Comparison of ENCODE assay signal across 8 cellular contexts in genomic region chr19:47348819-47349795, GRCh38. TPM values are rescaled to one million over a fixed set of nuclear protein-coding genes. Genes with fewer than 3 reads are reported as not detected.
DNase-seq lines count a peak whose midpoint lies in the region; ATAC-seq and TF ChIP-seq lines count a peak whose summit lies in the region.

A gene with protein sequence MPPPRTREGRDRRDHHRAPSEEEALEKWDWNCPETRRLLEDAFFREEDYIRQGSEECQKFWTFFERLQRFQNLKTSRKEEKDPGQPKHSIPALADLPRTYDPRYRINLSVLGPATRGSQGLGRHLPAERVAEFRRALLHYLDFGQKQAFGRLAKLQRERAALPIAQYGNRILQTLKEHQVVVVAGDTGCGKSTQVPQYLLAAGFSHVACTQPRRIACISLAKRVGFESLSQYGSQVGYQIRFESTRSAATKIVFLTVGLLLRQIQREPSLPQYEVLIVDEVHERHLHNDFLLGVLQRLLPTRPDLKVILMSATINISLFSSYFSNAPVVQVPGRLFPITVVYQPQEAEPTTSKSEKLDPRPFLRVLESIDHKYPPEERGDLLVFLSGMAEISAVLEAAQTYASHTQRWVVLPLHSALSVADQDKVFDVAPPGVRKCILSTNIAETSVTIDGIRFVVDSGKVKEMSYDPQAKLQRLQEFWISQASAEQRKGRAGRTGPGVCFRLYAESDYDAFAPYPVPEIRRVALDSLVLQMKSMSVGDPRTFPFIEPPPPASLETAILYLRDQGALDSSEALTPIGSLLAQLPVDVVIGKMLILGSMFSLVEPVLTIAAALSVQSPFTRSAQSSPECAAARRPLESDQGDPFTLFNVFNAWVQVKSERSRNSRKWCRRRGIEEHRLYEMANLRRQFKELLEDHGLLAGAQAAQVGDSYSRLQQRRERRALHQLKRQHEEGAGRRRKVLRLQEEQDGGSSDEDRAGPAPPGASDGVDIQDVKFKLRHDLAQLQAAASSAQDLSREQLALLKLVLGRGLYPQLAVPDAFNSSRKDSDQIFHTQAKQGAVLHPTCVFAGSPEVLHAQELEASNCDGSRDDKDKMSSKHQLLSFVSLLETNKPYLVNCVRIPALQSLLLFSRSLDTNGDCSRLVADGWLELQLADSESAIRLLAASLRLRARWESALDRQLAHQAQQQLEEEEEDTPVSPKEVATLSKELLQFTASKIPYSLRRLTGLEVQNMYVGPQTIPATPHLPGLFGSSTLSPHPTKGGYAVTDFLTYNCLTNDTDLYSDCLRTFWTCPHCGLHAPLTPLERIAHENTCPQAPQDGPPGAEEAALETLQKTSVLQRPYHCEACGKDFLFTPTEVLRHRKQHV (plus strand): TSS chr19:47349315. CDS start chr19:47353031, 3,716 bp downstream.

- H3K27me3 Mint-ChIP-seq in HFFc6 (ENCODE audit: insufficient read depth) = peaks cover 10% of the 10 kb centered on the region
- H3K27me3 Mint-ChIP-seq in activated naive CD4-positive, alpha-beta T cell treated with anti-CD3 and anti-CD28 coated beads, Interleukin-2, amount 10 ng/mL, durations not matched to agents 7 days and 5 days = peaks cover 5% of the 10 kb centered on the region

- H3K36me3 ChIP-seq in SK-N-MC (ENCODE audit: insufficient read depth, low read length) = peaks cover 23% of the 10 kb centered on the region
- peaks cover 0 to 20% of the 10 kb centered on the region in 2 donors for H3K36me3 ChIP-seq in gastroesophageal sphincter
- peaks cover 16% of the 10 kb centered on the region for H3K36me3 ChIP-seq in suprapubic skin

- H3K36me3 Mint-ChIP-seq in HFFc6 (ENCODE audit: low read depth) = peaks cover 30% of the 10 kb centered on the region
- peaks cover 14% of the 10 kb centered on the region for H3K36me3 Mint-ChIP-seq in activated naive CD4-positive, alpha-beta T cell treated with anti-CD3 and anti-CD28 coated beads, Interleukin-2, amount 10 ng/mL, durations not matched to agents 7 days and 5 days

- H3K9me3 Mint-ChIP-seq in HFFc6 = no peaks in the 10 kb centered on the region
- no peaks in the 10 kb centered on the region for H3K9me3 Mint-ChIP-seq in activated naive CD4-positive, alpha-beta T cell treated with anti-CD3 and anti-CD28 coated beads, Interleukin-2, amount 10 ng/mL, durations not matched to agents 7 days and 5 days

- peak within 1 kb of the TSS; percentile 97 for H3K9ac ChIP-seq in SK-N-MC (ENCODE audit: insufficient read length)

- peak within 1 kb of the TSS; percentile 100 for H3K4me3 Mint-ChIP-seq in HFFc6
- H3K4me3 Mint-ChIP-seq in activated naive CD4-positive, alpha-beta T cell treated with anti-CD3 and anti-CD28 coated beads, Interleukin-2, amount 10 ng/mL, durations not matched to agents 7 days and 5 days = peak within 1 kb of the TSS; percentile 95

- H3K4me1 ChIP-seq in gastroesophageal sphincter (peaks cover 0 to 38% (median 12%) of the 10 kb centered on the region in 3 donors), suprapubic skin (peaks cover 17% of the 10 kb centered on the region)

- H3K27me3 ChIP-seq in gastroesophageal sphincter (no peaks in the 10 kb centered on the region), suprapubic skin (no peaks in the 10 kb centered on the region)

- TF ChIP-seq EP300 in gastroesophageal sphincter (IDR thresholded peaks at IDR 0.05) (no peak), suprapubic skin (IDR thresholded peaks at IDR 0.05) (no peak)

- H3K27ac ChIP-seq in SK-N-MC (0 out of 2 replicates have a peak within 1 kb of the TSS, but pooled peaks have one; percentile 39), gastroesophageal sphincter (peak within 1 kb of the TSS in 3 of 4 donors; percentile 53 to 79 (median 78)), suprapubic skin (peak within 1 kb of the TSS; percentile 76)

- TF ChIP-seq CTCF in HFFc6 (IDR thresholded peaks at IDR 0.05) (peak; percentile 99), NB4 (IDR thresholded peaks at IDR 0.05; ENCODE audit: low read depth, low read length) (peak; percentile 100), gastroesophageal sphincter (IDR thresholded peaks at IDR 0.05) (peak in 3 of 4 experiments; percentile 98 to 100 (median 99)), suprapubic skin (IDR thresholded peaks at IDR 0.05) (peak; percentile 98 to 100)

- DNase-seq in HFFc6 (peak; percentile 98), NB4 (ENCODE audit: low read depth) (peak; percentile 100), SK-N-MC (ENCODE audit: low read depth, low spot score) (peak; percentile 97), non-pigmented ciliary epithelial cell (ENCODE audit: low read depth) (peak; percentile 96), suprapubic skin (ENCODE audit: low spot score in 2 of 2) (peak; percentile 99)
- DNase-seq in activated naive CD4-positive, alpha-beta T cell treated with anti-CD3 and anti-CD28 coated beads, Interleukin-2, amount 10 ng/mL, durations not matched to agents 7 days and 5 days = peak; percentile 99

- peak within 1 kb of the TSS; percentile 94 for H3K4me3 ChIP-seq in GM08714 (ENCODE audit: low read length)
- H3K4me3 ChIP-seq in NB4 (ENCODE audit: low read depth, low read length) = peak within 1 kb of the TSS; percentile 77
- peak within 1 kb of the TSS; percentile 96 for H3K4me3 ChIP-seq in SK-N-MC
- peak within 1 kb of the TSS; percentile 57 to 84 for H3K4me3 ChIP-seq in gastroesophageal sphincter
- peak within 1 kb of the TSS; percentile 90 for H3K4me3 ChIP-seq in suprapubic skin

- peak; percentile 98 for TF ChIP-seq POLR2A in NB4 (IDR thresholded peaks at IDR 0.05; ENCODE audit: extremely low read depth, insufficient read length)
- peak; percentile 42 to 52 for TF ChIP-seq POLR2A in gastroesophageal sphincter (IDR thresholded peaks at IDR 0.05)
- TF ChIP-seq POLR2A in suprapubic skin (IDR thresholded peaks at IDR 0.05) = peak in 1 of 2 donors; percentile 61

- H3K27ac Mint-ChIP-seq in HFFc6 = peak within 1 kb of the TSS; percentile 95
- peak within 1 kb of the TSS; percentile 76 for H3K27ac Mint-ChIP-seq in activated naive CD4-positive, alpha-beta T cell treated with anti-CD3 and anti-CD28 coated beads, Interleukin-2, amount 10 ng/mL, durations not matched to agents 7 days and 5 days

- ATAC-seq in gastroesophageal sphincter = peak; percentile 100

- 1 to 6% methylated on average over 19 to 40 of the region's 63 CpGs for WGBS in gastroesophageal sphincter (ENCODE audit: low coverage in 1 of 2), 2 donors
- WGBS in suprapubic skin = 3% methylated on average over 54 of the region's 63 CpGs

- H3K4me1 Mint-ChIP-seq in HFFc6 (ENCODE audit: low read depth) = peaks cover 24% of the 10 kb centered on the region
- H3K4me1 Mint-ChIP-seq in activated naive CD4-positive, alpha-beta T cell treated with anti-CD3 and anti-CD28 coated beads, Interleukin-2, amount 10 ng/mL, durations not matched to agents 7 days and 5 days = peaks cover 35% of the 10 kb centered on the region

- CTCF ChIA-PET in activated naive CD4-positive, alpha-beta T cell treated with anti-CD3 and anti-CD28 coated beads, Interleukin-2, amount 10 ng/mL, durations not matched to agents 7 days and 5 days (lab: Charles Lee) = interaction anchor here (0.5 to 3.1 kb wide), 25 partner anchors 8 to 1069 kb away, joined by 3 to 19 read pairs (median 4); no protein-coding TSS in a partner anchor

- H3K9me3 ChIP-seq in SK-N-MC (ENCODE audit: low read depth, low read length) = no peaks in the 10 kb centered on the region
- H3K9me3 ChIP-seq in gastroesophageal sphincter = no peaks in the 10 kb centered on the region
- no peaks in the 10 kb centered on the region for H3K9me3 ChIP-seq in suprapubic skin

RNA-seq across cellular contexts. Expression of the gene that starts here (rescaled TPM):
- total RNA-seq in HFFc6 (2021; fragmentation: NEBNext Ultra II Directional; extraction: Animal tissue kit (Norgen Biotek cat#: 25700)) = 10 to 100 TPM; 11.8 to 14.4 (median 12.6) TPM
- total RNA-seq in gastroesophageal sphincter = 10 to 100 TPM in 2 of 4 donors, 1 to 10 TPM in 2; 8.7 to 16.0 (median 12.3) TPM
- total RNA-seq in suprapubic skin = 10 to 100 TPM; 21.6 to 32.2 (median 25.3) TPM

Comparison
In these comparisons a context has a peak if more than half of its experiments do, and no peak if none do; other contexts are left out.
1. Peak in every context shown above with its lines: DNase-seq, ATAC-seq, H3K4me3 ChIP-seq and H3K27ac ChIP-seq.